9 cellular contexts compared by ENCODE assay signal in genomic region chr3:154018100-154018696, GRCh38.
DNase-seq lines count a peak whose midpoint lies in the region; ATAC-seq, FAIRE-seq and TF ChIP-seq lines count a peak whose summit lies in the region.
"Had no signal": no experiment of that assay in that cellular context is flagged by ENCODE, and none has a peak within 500 bp of the region (broad histone marks: within the 10 kb centered on the region; RNA-seq: fewer than 3 reads in every experiment).

No MANE protein-coding gene starts in this region.

- DNase-seq in GM10248 (ENCODE audit: extremely low spot score) (peak; percentile 13), NCI-H460 (ENCODE audit: extremely low read depth, low read depth) (peak; percentile 25), activated T-cell treated with anti-CD3 and anti-CD28 coated beads for 4 hours (peak; percentile 6), keratinocyte (ENCODE audit: low read depth, low spot score) (no peak), NCI-H2107 (lab: John Stamatoyannopoulos, UW) (no peak)
- no peak for DNase-seq in effector CD4-positive, alpha-beta T cell

- no peak overlapping the region for H3K4me3 ChIP-seq in keratinocyte (ENCODE audit: control insufficient read depth in 2 of 3, extremely low read depth in 1 of 3, insufficient read depth in 2 of 3, low read depth in 1 of 3, low read length in 3 of 3)
- H3K4me3 ChIP-seq: thoracic aorta had no signal

- no peak for FAIRE-seq in keratinocyte (lab: Jason Lieb, UNC)

- no peaks in the 10 kb centered on the region for H3K9me1 ChIP-seq in keratinocyte (ENCODE audit: control insufficient read depth, extremely low read depth, insufficient read depth, low read length)

- no peaks in the 10 kb centered on the region for H3K4me1 ChIP-seq in keratinocyte (ENCODE audit: control insufficient read depth, extremely low read depth, insufficient read depth, low read length)

- CTCF ChIA-PET in GM10248 (lab: Yijun Ruan, JAX) = interaction anchor here (1.1 to 1.8 kb wide), 5 partner anchors 20 to 949 kb away, joined by 3 read pairs; no protein-coding TSS in a partner anchor

- H3K27me3 ChIP-seq in keratinocyte (ENCODE audit: control insufficient read depth, extremely low read depth, insufficient read depth, low read length) = no peaks in the 10 kb centered on the region

- TF ChIP-seq CTCF in 22Rv1 (IDR thresholded peaks at IDR 0.05) (peak; percentile 80), GM10248 (IDR thresholded peaks at IDR 0.05; ENCODE audit: control extremely low read depth, extremely low read depth, low read depth, missing control alignments) (peak; percentile 57), keratinocyte (optimal IDR thresholded peaks at IDR 0.05 in 1 of 3, IDR thresholded peaks at IDR 0.05 in 1 of 3, conservative IDR thresholded peaks at IDR 0.05 in 1 of 3; ENCODE audit: extremely low read depth in 1 of 3, insufficient read depth in 2 of 3, low read length in 3 of 3) (peak; percentile 67 to 82 (median 75))

- no peaks in the 10 kb centered on the region for H3K9me3 ChIP-seq in keratinocyte (ENCODE audit: control insufficient read depth, low read depth, low read length)
- H3K9me3 ChIP-seq: thoracic aorta had no signal

- H3K79me2 ChIP-seq in keratinocyte (ENCODE audit: control insufficient read depth, insufficient read depth, low read length) = no peaks in the 10 kb centered on the region

- dilution Hi-C loops in keratinocyte (cut with MboI; ENCODE audit: extremely low pct_ligation_motif_present, low sequenced_read_pairs) = no loop called here

- H4K20me1 ChIP-seq in keratinocyte (ENCODE audit: control insufficient read depth, extremely low read depth, insufficient read depth, low read length) = no peaks in the 10 kb centered on the region

- peak; percentile 77 for ATAC-seq in HG02678 (IDR thresholded peaks at IDR 0.05; ENCODE audit: unreplicated experiment)

- no peak overlapping the region for H2AFZ ChIP-seq in keratinocyte (ENCODE audit: control insufficient read depth, low read length)

- H3K27ac ChIP-seq in 22Rv1 = no peak overlapping the region
- H3K27ac ChIP-seq in keratinocyte (ENCODE audit: control insufficient read depth, insufficient read depth, low read length) = no peak overlapping the region
- H3K27ac ChIP-seq: thoracic aorta had no signal

- no peak overlapping the region for H3K9ac ChIP-seq in keratinocyte (ENCODE audit: control insufficient read depth, extremely low read depth, insufficient read depth, low read length)

- POLR2A ChIA-PET in GM10248 (lab: Yijun Ruan, JAX) = no interaction called here

- no peaks in the 10 kb centered on the region for H3K36me3 ChIP-seq in keratinocyte (ENCODE audit: control insufficient read depth in 2 of 2, extremely low read depth in 1 of 2, insufficient read depth in 2 of 2, low read length in 2 of 2)
- H3K36me3 ChIP-seq: thoracic aorta had no signal

- no peak overlapping the region for H3K4me2 ChIP-seq in keratinocyte (ENCODE audit: control insufficient read depth, extremely low read depth, insufficient read depth, low read depth, low read length)

Comparison
In these comparisons a context has a peak if more than half of its experiments do, and no peak if none do; other contexts are left out.
1. DNase-seq: peak in GM10248 (single experiment), NCI-H460 (single experiment) and activated T-cell treated with anti-CD3 and anti-CD28 coated beads for 4 hours (single experiment); none in keratinocyte (single experiment), effector CD4-positive, alpha-beta T cell (single experiment) and NCI-H2107 (single experiment).
2. Peak in every context shown above with its lines, with median percentiles within 50 percentile points of each other: CTCF ChIP-seq.